In the genomic region with DNA sequence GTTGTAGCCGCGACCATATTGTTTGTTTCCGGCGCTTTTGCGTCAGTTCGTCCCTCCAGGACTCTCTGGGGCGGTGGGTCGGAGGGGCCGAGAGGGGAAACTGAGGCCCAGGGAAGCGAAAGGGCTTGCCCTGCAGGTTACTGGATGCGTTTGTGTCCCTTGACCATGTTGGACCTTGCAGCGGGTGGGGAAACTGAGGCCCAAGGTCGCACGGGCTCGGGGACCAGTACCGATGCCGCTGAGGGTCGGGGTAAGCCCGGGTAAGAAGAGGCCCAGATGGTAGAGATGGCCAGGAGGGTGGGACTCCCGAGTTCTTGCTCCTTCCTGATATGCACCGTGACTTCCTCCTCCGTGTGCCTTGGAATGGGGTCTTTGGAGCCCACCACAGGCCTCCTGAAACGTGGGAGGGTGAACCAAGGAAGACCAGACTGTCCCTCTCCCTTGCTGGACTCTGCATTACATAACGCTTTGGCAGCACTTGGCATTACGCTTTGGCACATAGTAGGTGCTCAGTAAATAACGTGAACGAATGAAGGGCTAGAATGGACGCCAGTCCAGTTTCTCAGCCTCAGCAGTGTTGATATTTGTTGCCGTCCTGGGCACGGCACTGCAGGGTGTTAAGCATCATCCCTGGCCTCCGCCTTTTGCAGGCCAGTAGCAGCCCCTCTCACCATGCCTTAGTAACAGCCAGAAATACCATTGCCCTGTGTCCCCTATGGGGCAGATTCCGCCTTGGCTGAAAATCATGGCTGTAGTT, we compare ENCODE assay signal across 8 cellular contexts. TPM values are rescaled to one million over a fixed set of nuclear protein-coding genes. Genes with fewer than 3 reads are reported as not detected.
A peak's percentile ranks its signal among the peaks of the same experiment; 100 is the strongest.
DNase-seq lines count a peak whose midpoint lies in the region; ATAC-seq and TF ChIP-seq lines count a peak whose summit lies in the region.

No MANE protein-coding gene starts in this region.

- in situ Hi-C loops in HAP-1 (cut with MboI; ENCODE audit: low sequenced_read_pairs): no loop called here

- ATAC-seq in HG02840 (IDR thresholded peaks at IDR 0.05; ENCODE audit: low FRiP score, unreplicated experiment) (no peak), GM21737 (IDR thresholded peaks at IDR 0.05; ENCODE audit: unreplicated experiment) (no peak), HG03108 (IDR thresholded peaks at IDR 0.05; ENCODE audit: unreplicated experiment) (no peak)

- no peak for TF ChIP-seq CTCF in fibroblast of villous mesenchyme (IDR thresholded peaks at IDR 0.05; ENCODE audit: insufficient read depth, low read depth, low read length)

- peak in 1 of 2 experiments; percentile 32 for DNase-seq in HAP-1 (ENCODE audit: low spot score in 2 of 2)
- DNase-seq in SJCRH30: peak in 1 of 2 experiments; percentile 26
- peak; percentile 16 for DNase-seq in fibroblast of villous mesenchyme (ENCODE audit: low read depth)
- DNase-seq in occipital lobe (lab: John Stamatoyannopoulos, UW): no peak

- peaks cover 41% of the 10 kb centered on the region for H3K36me3 ChIP-seq in HAP-1 (replicated peaks)
- peaks cover 12% of the 10 kb centered on the region; the same call in 1 of the 2 replicates for H3K36me3 ChIP-seq in SJCRH30
- H3K36me3 ChIP-seq in skeletal muscle satellite cell (ENCODE audit: insufficient read depth, low read length): peaks cover 4% of the 10 kb centered on the region

- peaks cover 11% of the 10 kb centered on the region for H3K4me1 ChIP-seq in HAP-1
- H3K4me1 ChIP-seq in SJCRH30: peaks cover 8% of the 10 kb centered on the region
- peaks cover 22% of the 10 kb centered on the region for H3K4me1 ChIP-seq in skeletal muscle satellite cell (ENCODE audit: control insufficient read depth, insufficient read depth, low read length)

- peak overlapping the region; percentile 89 for H3K4me2 ChIP-seq in skeletal muscle satellite cell (ENCODE audit: low read length)

- no peaks in the 10 kb centered on the region for H3K9me3 ChIP-seq in HAP-1
- H3K9me3 ChIP-seq in SJCRH30 (replicated peaks): no peaks in the 10 kb centered on the region
- H3K9me3 ChIP-seq in skeletal muscle satellite cell (replicated peaks; ENCODE audit: low read length): no peaks in the 10 kb centered on the region

- H3K4me3 ChIP-seq in HAP-1 (peak overlapping the region; percentile 85), SJCRH30 (peak overlapping the region; percentile 78), fibroblast of villous mesenchyme (ENCODE audit: low read depth, low read length) (peak overlapping the region; percentile 80), skeletal muscle satellite cell (ENCODE audit: low read length) (peak overlapping the region; percentile 77)

- peak overlapping the region; percentile 74 for H3K27ac ChIP-seq in SJCRH30

- H3K27me3 ChIP-seq in HAP-1 (ENCODE audit: low read depth) (no peaks in the 10 kb centered on the region), SJCRH30 (no peaks in the 10 kb centered on the region), skeletal muscle satellite cell (ENCODE audit: control insufficient read depth, insufficient read depth, low read length) (no peaks in the 10 kb centered on the region)

- H3K9ac ChIP-seq in skeletal muscle satellite cell (ENCODE audit: low read depth, low read length): peak overlapping the region; percentile 94

RNA-seq across cellular contexts. Expression of gene CHAF1A, which starts 0.7 kb away (rescaled TPM):
- total RNA-seq in SJCRH30 (2014; rRNA removed; shearing (Covaris generic)): 44.2 and 54.6 TPM in 2 replicates
- 9.9 and 11.6 TPM in 2 replicates for total RNA-seq in fibroblast of villous mesenchyme
- total RNA-seq in skeletal muscle satellite cell (2012; rRNA removed): 9.8 and 17.2 TPM in 2 replicates
- 6.2 TPM for total RNA-seq in occipital lobe

RNA-seq across cellular contexts. Expression of gene SH3GL1, which starts 2.8 kb away (rescaled TPM):
- total RNA-seq in SJCRH30 (2014; rRNA removed; shearing (Covaris generic)): 56.9 and 60.0 TPM in 2 replicates
- 65.2 and 72.5 TPM in 2 replicates for total RNA-seq in fibroblast of villous mesenchyme
- total RNA-seq in skeletal muscle satellite cell (2012; rRNA removed): 91.8 and 122 TPM in 2 replicates
- total RNA-seq in occipital lobe: 15.3 TPM

RNA-seq across cellular contexts. Expression of gene UBXN6, which starts 54.4 kb away (rescaled TPM):
- 37.9 and 41.4 TPM in 2 replicates for total RNA-seq in SJCRH30 (2014; rRNA removed; shearing (Covaris generic))
- total RNA-seq in fibroblast of villous mesenchyme (104 and 117 TPM in 2 replicates), occipital lobe (54.7 TPM)
- total RNA-seq in skeletal muscle satellite cell (2012; rRNA removed): 103 and 109 TPM in 2 replicates

RNA-seq across cellular contexts. Expression of gene MPND, which starts 59.8 kb away (rescaled TPM):
- total RNA-seq in SJCRH30 (2014; rRNA removed; shearing (Covaris generic)): 3.8 and 8.3 TPM in 2 replicates
- 4.3 and 8.1 TPM in 2 replicates for total RNA-seq in fibroblast of villous mesenchyme
- 3.7 and 4.8 TPM in 2 replicates for total RNA-seq in skeletal muscle satellite cell (2012; rRNA removed)
- total RNA-seq in occipital lobe: 11.5 TPM
